ENCODE assay signal across 1 cellular context in the genomic region with DNA sequence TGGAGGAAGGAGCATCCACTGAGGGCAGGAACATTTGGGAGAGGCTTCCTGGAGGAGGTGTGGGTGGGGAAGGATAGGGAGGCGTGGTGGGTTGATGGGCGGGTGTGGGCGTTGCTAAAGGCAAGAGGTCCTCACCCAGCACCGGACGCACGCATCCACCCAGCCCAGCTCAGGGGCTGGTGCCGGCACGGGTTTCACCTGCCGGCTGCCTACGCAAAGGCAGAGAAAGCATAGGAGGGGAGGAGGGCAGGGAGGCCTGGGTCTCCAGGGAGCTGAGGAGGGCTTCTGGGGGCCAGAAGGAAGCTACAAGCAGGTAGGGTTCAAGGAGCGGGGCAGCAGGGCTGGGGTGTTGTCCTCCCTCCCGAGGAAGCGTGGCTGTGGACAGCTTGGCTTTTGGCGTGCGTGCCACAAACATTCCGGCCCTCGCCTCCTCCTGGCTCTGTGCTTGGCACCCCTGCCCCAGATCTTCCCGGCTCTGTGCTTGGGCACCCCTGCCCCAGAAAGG.
TF ChIP-seq lines count a peak whose summit lies in the region.

No MANE protein-coding gene starts in this region.

TF ChIP-seq in H1, 55 proteins besides CTCF, POLR2A, EP300 and RAD21:
- TF ChIP-seq ATF3 (IDR thresholded peaks at IDR 0.05; ENCODE audit: insufficient read depth, low read depth, low read length) (no peak), POLR2AphosphoS5 (IDR thresholded peaks at IDR 0.05; ENCODE audit: low read depth, low read length) (no peak), SIX5 (IDR thresholded peaks at IDR 0.05; ENCODE audit: low read depth, low read length) (no peak), YY1 (IDR thresholded peaks at IDR 0.05; ENCODE audit: low read depth, low read length) (no peak), RBBP5 (IDR thresholded peaks at IDR 0.05; ENCODE audit: borderline replicate concordance, low read depth, low read length) (no peak), JUND (IDR thresholded peaks at IDR 0.05; ENCODE audit: low read length) (no peak), KDM1A (IDR thresholded peaks at IDR 0.05; ENCODE audit: borderline replicate concordance, low read length) (no peak), NANOG (IDR thresholded peaks at IDR 0.05; ENCODE audit: insufficient read depth, low read depth, low read length, poor library complexity, severe bottlenecking) (no peak), TCF12 (IDR thresholded peaks at IDR 0.05; ENCODE audit: low read depth, low read length) (no peak), SAP30 (IDR thresholded peaks at IDR 0.05; ENCODE audit: insufficient read depth, insufficient replicate concordance, low read length) (no peak), TAF1 (IDR thresholded peaks at IDR 0.05; ENCODE audit: low read depth, low read length) (no peak), KDM4A (IDR thresholded peaks at IDR 0.05; ENCODE audit: low read depth, low read length, severe bottlenecking) (no peak), ATF2 (IDR thresholded peaks at IDR 0.05; ENCODE audit: low read length) (no peak), CREB1 (IDR thresholded peaks at IDR 0.05) (no peak), SIRT6 (IDR thresholded peaks at IDR 0.05; ENCODE audit: low read length) (no peak), CEBPB (IDR thresholded peaks at IDR 0.05; ENCODE audit: low read depth, low read length) (no peak), BCL11A (IDR thresholded peaks at IDR 0.05; ENCODE audit: low read depth in 2 of 2, low read length in 2 of 2) (no peak)
- TF ChIP-seq, protein P1, sequence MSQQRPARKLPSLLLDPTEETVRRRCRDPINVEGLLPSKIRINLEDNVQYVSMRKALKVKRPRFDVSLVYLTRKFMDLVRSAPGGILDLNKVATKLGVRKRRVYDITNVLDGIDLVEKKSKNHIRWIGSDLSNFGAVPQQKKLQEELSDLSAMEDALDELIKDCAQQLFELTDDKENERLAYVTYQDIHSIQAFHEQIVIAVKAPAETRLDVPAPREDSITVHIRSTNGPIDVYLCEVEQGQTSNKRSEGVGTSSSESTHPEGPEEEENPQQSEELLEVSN (IDR thresholded peaks at IDR 0.05) = no peak
